7 cellular contexts compared by ENCODE assay signal in genomic region chr17:67305446-67306235, GRCh38.
DNase-seq lines count a peak whose midpoint lies in the region; ATAC-seq, FAIRE-seq and TF ChIP-seq lines count a peak whose summit lies in the region.
"Not testable (repeated sequence)": the region's sequence is repeated elsewhere in the genome, so short reads cannot be mapped to it uniquely, and the experiment has no call there.

No MANE protein-coding gene starts in this region.

- not testable (repeated sequence) for H3K9me1 ChIP-seq in K562 (ENCODE audit: control insufficient read depth, insufficient read depth, low read length)

- not testable (repeated sequence) for TF ChIP-seq CTCF in HCT116 (IDR thresholded peaks at IDR 0.05 in 2 of 3, conservative IDR thresholded peaks at IDR 0.05 in 1 of 3; ENCODE audit: borderline replicate concordance in 1 of 3, insufficient read depth in 1 of 3, low read depth in 2 of 3, low read length in 2 of 3); K562 (IDR thresholded peaks at IDR 0.05 in 2 of 3, conservative IDR thresholded peaks at IDR 0.05 in 1 of 3; ENCODE audit: insufficient read depth in 2 of 3, low read depth in 1 of 3, low read length in 3 of 3)

- in situ Hi-C loops in K562 (cut with MboI): not testable (repeated sequence)

- not testable (repeated sequence) for H3K9me3 ChIP-seq in HCT116 (ENCODE audit: control insufficient read depth in 1 of 2, insufficient read depth in 1 of 2, low read depth in 1 of 2, low read length in 2 of 2); SJCRH30 (replicated peaks); K562 (replicated peaks; ENCODE audit: control insufficient read depth, insufficient read depth, low read depth, low read length)

- WGBS in K562 (ENCODE audit: insufficient coverage, low coverage, missing lambda C conversion rate): 15% methylated on average over 10 of the region's 10 CpGs

- intact Hi-C loops in HCT116 (cut with micrococcal nuclease); K562 (cut with micrococcal nuclease): not testable (repeated sequence)

- H3K9ac ChIP-seq in HCT116 (ENCODE audit: low read length); K562 (ENCODE audit: insufficient read depth in 1 of 2, low read depth in 2 of 2, low read length in 2 of 2): not testable (repeated sequence)

- H3K4me3 ChIP-seq in HCT116 (replicated peaks in 1 of 2; ENCODE audit: low read depth in 1 of 2, low read length in 2 of 2); SJCRH30; K562: not testable (repeated sequence)

- H4K20me1 ChIP-seq in HCT116 (ENCODE audit: insufficient read depth); K562 (replicated peaks; ENCODE audit: control insufficient read depth, insufficient read depth, low read length): not testable (repeated sequence)

- not testable (repeated sequence) for TF ChIP-seq RAD21 in HCT116 (IDR thresholded peaks at IDR 0.05; ENCODE audit: low read depth); K562 (CRISPR knock-in tag; conservative IDR thresholded peaks at IDR 0.05 in 1 of 2, IDR thresholded peaks at IDR 0.05 in 1 of 2)

- H3K4me1 ChIP-seq in HCT116 (ENCODE audit: control insufficient read depth in 1 of 2, insufficient read depth in 2 of 2, low read length in 2 of 2): peaks cover 7 to 13% of the 10 kb centered on the region in 2 experiments
- H3K4me1 ChIP-seq in SJCRH30: peaks cover 17% of the 10 kb centered on the region
- H3K4me1 ChIP-seq in K562 (replicated peaks in 1 of 2; ENCODE audit: control insufficient read depth in 2 of 2, insufficient read depth in 2 of 2, low read length in 2 of 2): not testable (repeated sequence)

- not testable (repeated sequence) for DNase-seq in HCT116 (ENCODE audit: low read depth, low spot score); K562 (ENCODE audit: extremely low read depth in 1 of 4, low spot score in 3 of 4)
- peak; percentile 64 for DNase-seq in OCI-M1 (lab: John Stamatoyannopoulos, UW)
- peak; percentile 69 to 80 for DNase-seq in SJCRH30
- peak; percentile 8 to 42 for DNase-seq in erythroblast (lab: John Stamatoyannopoulos, UW)
- DNase-seq in kidney tubule cell (ENCODE audit: low spot score): peak; percentile 56
- DNase-seq in renal cortical epithelial cell (ENCODE audit: low read depth): peak; percentile 8

- RAD21 ChIA-PET in HCT116 (lab: Charles Lee; ENCODE audit: low non-redundant PET in 1 of 2, low total read pairs in 2 of 2, uncharacterized antibody in 2 of 2, unreplicated experiment in 2 of 2): not testable (repeated sequence)

- CTCF ChIA-PET in HCT116 (lab: Charles Lee): interaction anchor here (0.8 kb wide), 1 partner anchor 473 kb away, joined by 3 read pairs; no protein-coding TSS in a partner anchor
- CTCF ChIA-PET in K562 (lab: Yijun Ruan, JAX; ENCODE audit: low intra/inter-chr PET ratio): not testable (repeated sequence)

- POLR2A ChIA-PET in HCT116 (lab: Charles Lee): not testable (repeated sequence)
- POLR2A ChIA-PET in K562 (lab: Yijun Ruan, JAX): interaction anchor here (0.6 to 1.0 kb wide), 4 partner anchors 14 to 172 kb away, joined by 3 to 4 read pairs (median 3); no protein-coding TSS in a partner anchor

- H3K27ac ChIP-seq in HCT116 (ENCODE audit: low read depth, low read length); K562 (ENCODE audit: extremely low read depth, low read depth, low read length): not testable (repeated sequence)
- peak overlapping the region; percentile 52 for H3K27ac ChIP-seq in SJCRH30

- ATAC-seq in HCT116: peak; percentile 81
- ATAC-seq in K562: not testable (repeated sequence)

- BruUV-seq in HCT116 (replicated peaks; lab: Mats Ljungman, UMichigan); K562 (replicated peaks; lab: Mats Ljungman, UMichigan): not testable (repeated sequence)

- not testable (repeated sequence) for H3K27me3 ChIP-seq in HCT116 (ENCODE audit: insufficient read depth, low read length); SJCRH30; K562 (ENCODE audit: control insufficient read depth in 2 of 2, insufficient read depth in 2 of 2, low read length in 2 of 2)

- not testable (repeated sequence) for TF ChIP-seq EP300 in K562 (IDR thresholded peaks at IDR 0.05; ENCODE audit: low read length)

- peak overlapping the region; percentile 54 for H3K4me2 ChIP-seq in HCT116 (ENCODE audit: low read length)
- H3K4me2 ChIP-seq in K562 (ENCODE audit: insufficient read depth, low read length): peak overlapping the region; percentile 18; the same call in 1 of the 2 replicates

- TF ChIP-seq POLR2A in HCT116 (IDR thresholded peaks at IDR 0.05; ENCODE audit: borderline replicate concordance, extremely low read depth, insufficient read depth, insufficient read length); K562 (conservative IDR thresholded peaks at IDR 0.05); erythroblast (IDR thresholded peaks at IDR 0.05; ENCODE audit: low read length): not testable (repeated sequence)

- H3K9me2 ChIP-seq in HCT116 (ENCODE audit: insufficient read depth): not testable (repeated sequence)

- not testable (repeated sequence) for H3K36me3 ChIP-seq in HCT116 (ENCODE audit: control insufficient read depth in 1 of 2, insufficient read depth in 2 of 2, low read length in 2 of 2); SJCRH30; K562 (ENCODE audit: control insufficient read depth, insufficient read depth, low read length)

- not testable (repeated sequence) for H3K79me2 ChIP-seq in HCT116 (ENCODE audit: insufficient read depth, low read length); K562 (ENCODE audit: control insufficient read depth, insufficient read depth, low read length)

- peak overlapping the region; percentile 44 for H2AFZ ChIP-seq in HCT116 (ENCODE audit: low read depth, low read length, poor library complexity, severe bottlenecking)
- not testable (repeated sequence) for H2AFZ ChIP-seq in K562 (ENCODE audit: low read depth, low read length)

- not testable (repeated sequence) for FAIRE-seq in K562 (lab: Jason Lieb, UNC)

TF ChIP-seq in K562, 482 proteins besides CTCF, POLR2A, EP300 and RAD21:
- peak; percentile 37 for TF ChIP-seq TAL1 (IDR thresholded peaks at IDR 0.05)
- TF ChIP-seq CCNT2 (IDR thresholded peaks at IDR 0.05; ENCODE audit: borderline replicate concordance, extremely low read depth, insufficient read length, low read depth, low read length): peak; percentile 25
- peak; percentile 45; the same call in 1 of the 2 replicates for TF ChIP-seq ARID1B (IDR thresholded peaks at IDR 0.05)
- TF ChIP-seq TCF3 (CRISPR knock-in tag; IDR thresholded peaks at IDR 0.05): peak; percentile 44
- peak; percentile 18; the same call in 1 of the 2 replicates for TF ChIP-seq CBFA2T3 (IDR thresholded peaks at IDR 0.05)
- 0 out of 2 replicates have a peak, but pooled peaks have one; percentile 22 for TF ChIP-seq HES1 (IDR thresholded peaks at IDR 0.05; ENCODE audit: low read depth)
- peak; percentile 67 for TF ChIP-seq BHLHE40 (IDR thresholded peaks at IDR 0.05; ENCODE audit: low read length)
- TF ChIP-seq DPF2 (IDR thresholded peaks at IDR 0.05): 0 out of 2 replicates have a peak, but pooled peaks have one; percentile 21
